In genomic region chr16:3717235-3718018, GRCh38 we compare ENCODE assay signal across 8 cellular contexts. TPM values are rescaled to one million over a fixed set of nuclear protein-coding genes. Genes with fewer than 3 reads are reported as not detected.
DNase-seq lines count a peak whose midpoint lies in the region; ATAC-seq and TF ChIP-seq lines count a peak whose summit lies in the region.

TSS of gene TRAP1 (minus strand) at chr16:3717524. CDS start at chr16:3717508, 16 bp downstream.

- no peak for TF ChIP-seq CTCF in psoas muscle (IDR thresholded peaks at IDR 0.05)

- peak within 1 kb of the TSS; percentile 99 for H3K4me3 ChIP-seq in psoas muscle

- H3K4me1 ChIP-seq in psoas muscle, result peaks cover 21% of the 10 kb centered on the region

- ATAC-seq in HG02610 (IDR thresholded peaks at IDR 0.05; ENCODE audit: unreplicated experiment), result peak; percentile 85
- peak; percentile 98 for ATAC-seq in left ventricle myocardium superior
- peak; percentile 96 to 99 (median 96) for ATAC-seq in psoas muscle

- peaks cover 0 to 13% of the 10 kb centered on the region in 2 donors for H3K36me3 ChIP-seq in psoas muscle (ENCODE audit: insufficient read depth in 1 of 2, low read depth in 1 of 2)

- H3K9me3 ChIP-seq in psoas muscle, result no peaks in the 10 kb centered on the region

- intact Hi-C loops in left ventricle myocardium superior (cut with micrococcal nuclease), result no loop called here
- intact Hi-C loops in psoas muscle (cut with DNase I), result no loop called here

- H3K27me3 ChIP-seq in psoas muscle (ENCODE audit: insufficient read depth in 3 of 3, low read length in 2 of 3), result no peaks in the 10 kb centered on the region

- TF ChIP-seq POLR2A in GM10847 (IDR thresholded peaks at IDR 0.05; ENCODE audit: extremely low read depth, insufficient read length), result peak; percentile 94

- WGBS in psoas muscle, 3 donors, result 0 to 1% (median 0%) methylated on average over 50 to 95 of the region's 95 CpGs

- peak within 1 kb of the TSS; percentile 97 for H3K27ac ChIP-seq in psoas muscle

- peak; percentile 19 for DNase-seq in NCI-H128 (lab: John Stamatoyannopoulos, UW; ENCODE audit: unreplicated experiment)
- DNase-seq in T-helper 2 cell, result peak; percentile 78 to 90 (median 87)
- peak; percentile 36 to 93 (median 80) for DNase-seq in amygdala (lab: John Stamatoyannopoulos, UW)
- peak; percentile 96 for DNase-seq in left ventricle myocardium superior
- DNase-seq in psoas muscle, result peak; percentile 93 to 95
- peak; percentile 92 for DNase-seq in ureter (ENCODE audit: low spot score)

RNA-seq across cellular contexts. Expression of gene TRAP1, which starts in this region (rescaled TPM):
- 152 TPM for total RNA-seq in left ventricle myocardium superior
- 100 to 1,000 TPM; 112 to 162 (median 142) TPM for total RNA-seq in psoas muscle
- polyA plus RNA-seq in psoas muscle, result 100 to 1,000 TPM in 2 of 3 donors, 10 to 100 TPM in 1; 98.1 to 122 (median 112) TPM
- 156 TPM for total RNA-seq in ureter

Comparison
In these comparisons a context has a peak if more than half of its experiments do, and no peak if none do; other contexts are left out.
1. Peak in every context shown above with its lines: DNase-seq, ATAC-seq, H3K4me3 ChIP-seq and H3K27ac ChIP-seq.
2. DNase-seq: peak in every context shown above with its lines; median percentile 96 in left ventricle myocardium superior; 94 in psoas muscle; 92 in ureter; 87 in T-helper 2 cell; 80 in amygdala; 19 in NCI-H128.